In the genomic region with DNA sequence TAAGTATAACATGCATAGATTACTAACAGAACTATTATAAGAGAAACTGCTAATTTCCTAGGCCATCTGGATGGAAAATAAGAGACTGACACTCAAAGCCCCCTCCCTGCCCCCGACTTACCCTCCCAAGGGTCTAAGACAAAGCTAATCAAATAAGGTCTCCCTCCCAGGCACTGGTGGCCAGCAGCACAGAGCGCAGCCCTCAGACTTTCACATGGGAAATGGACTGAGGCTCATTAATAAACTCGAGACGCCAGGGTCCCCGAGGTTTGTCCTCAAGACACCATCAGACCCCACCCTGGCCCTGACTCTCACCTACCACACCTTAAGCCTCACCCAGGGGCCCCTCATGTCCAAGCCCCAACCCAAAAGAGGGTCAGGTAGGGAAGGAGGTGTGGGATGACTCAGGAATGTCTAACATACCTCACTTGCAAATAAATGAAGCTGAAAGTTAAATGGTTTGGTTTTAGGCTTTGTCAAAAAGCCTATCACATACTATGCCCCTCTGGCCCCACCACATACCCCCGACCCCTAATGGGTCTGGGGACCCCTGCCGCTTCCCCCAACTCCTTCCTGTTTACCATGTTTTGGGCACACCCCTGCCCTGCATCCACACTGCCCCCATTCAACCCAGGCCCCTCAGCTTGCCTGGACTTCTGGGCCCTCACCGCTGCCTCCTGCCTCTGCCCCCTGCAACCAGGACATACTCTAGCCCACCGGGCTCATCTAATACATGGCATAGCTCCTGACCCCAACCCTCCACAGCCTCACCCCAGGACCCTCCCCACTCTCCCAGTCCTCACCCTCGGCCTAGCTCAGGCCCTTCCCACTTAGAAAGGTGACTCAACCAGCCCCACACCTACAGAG, we compare ENCODE assay signal across 11 cellular contexts. TPM values are rescaled to one million over a fixed set of nuclear protein-coding genes. Genes with fewer than 3 reads are reported as not detected.
DNase-seq lines count a peak whose midpoint lies in the region; ATAC-seq and TF ChIP-seq lines count a peak whose summit lies in the region.
"Had no signal": no experiment of that assay in that cellular context is flagged by ENCODE, and none has a peak within 500 bp of the region (broad histone marks: within the 10 kb centered on the region; RNA-seq: fewer than 3 reads in every experiment).

No MANE protein-coding gene starts in this region.

- no peak overlapping the region for H2BK15ac ChIP-seq in IMR-90 (ENCODE audit: low read depth, low read length)

- intact Hi-C loops in CD4-positive, alpha-beta memory T cell (cut with micrococcal nuclease): no loop called here
- intact Hi-C loops in IMR-90 (cut with micrococcal nuclease): no loop called here
- intact Hi-C loops in gastrocnemius medialis (cut with DNase I; ENCODE audit: low total_unique reads): no loop called here

- no peak overlapping the region for H2BK20ac ChIP-seq in IMR-90 (ENCODE audit: low read depth, low read length)

- 64% methylated on average over 5 of the region's 10 CpGs; no CpG with 5 or more reads in 1 of the 2 experiments for WGBS in IMR-90 (ENCODE audit: extremely low coverage in 2 of 2, insufficient read length in 1 of 2), 2 experiments

- no peak overlapping the region for H4K8ac ChIP-seq in IMR-90 (ENCODE audit: low read depth in 2 of 2, low read length in 2 of 2)

- no peaks in the 10 kb centered on the region for H3K9me3 Mint-ChIP-seq in CD4-positive, alpha-beta memory T cell
- no peaks in the 10 kb centered on the region for H3K9me3 Mint-ChIP-seq in central memory CD8-positive, alpha-beta T cell
- no peaks in the 10 kb centered on the region for H3K9me3 Mint-ChIP-seq in nephron progenitor cell

- ATAC-seq in IMR-90 (ENCODE audit: low read depth) (no peak), gastrocnemius medialis (no peak), HG02981 (IDR thresholded peaks at IDR 0.05; ENCODE audit: unreplicated experiment) (no peak), GM21447 (IDR thresholded peaks at IDR 0.05; ENCODE audit: unreplicated experiment) (no peak)
- no peak for ATAC-seq in central memory CD8-positive, alpha-beta T cell (replicated peaks; ENCODE audit: extremely low read depth, poor library complexity, severe bottlenecking)

- no peak for DNase-seq in CD4-positive, alpha-beta memory T cell
- DNase-seq in IMR-90 (no peak), nephron progenitor cell (no peak), gastrocnemius medialis (no peak), glomerular visceral epithelial cell (ENCODE audit: extremely low spot score) (no peak)
- no peak for DNase-seq in central memory CD8-positive, alpha-beta T cell (ENCODE audit: low spot score in 2 of 2)
- DNase-seq: HCEC 1CT; NCI-H187 treated with DMSO at 0.1 percent for 48 hours; stimulated activated CD4-positive, alpha-beta T cell treated with anti-CD3 and anti-CD28 coated beads, Interleukin-4, amount 100 ng/mL, for 1 hour had no signal

- no peak overlapping the region for H3K4me2 ChIP-seq in IMR-90 (ENCODE audit: low read depth, low read length)

- TF ChIP-seq POLR2A in IMR-90 (IDR thresholded peaks at IDR 0.05; ENCODE audit: low read depth, low read length) (no peak), gastrocnemius medialis (IDR thresholded peaks at IDR 0.05) (no peak)

- dilution Hi-C loops in IMR-90 (cut with HindIII; ENCODE audit: low sequenced_read_pairs, unreplicated experiment): no loop called here

- H4K20me1 ChIP-seq in IMR-90 (ENCODE audit: insufficient read depth, low read length): peaks cover 22% of the 10 kb centered on the region

- H3K56ac ChIP-seq in IMR-90 (ENCODE audit: extremely low read depth, insufficient read depth, low read length): no peak overlapping the region

- POLR2A ChIA-PET in CD4-positive, alpha-beta memory T cell (lab: Charles Lee; ENCODE audit: partially characterized antibody): interaction anchor here (0.7 to 1.4 kb wide), 4 partner anchors 8 to 53 kb away, joined by 3 to 5 read pairs (median 3); a partner anchor contains a TSS
- POLR2A ChIA-PET in IMR-90 (lab: Charles Lee; ENCODE audit: unreplicated experiment): no interaction called here

- no peak overlapping the region for H3K9ac ChIP-seq in IMR-90 (ENCODE audit: low read depth, low read length)

- H3K4ac ChIP-seq in IMR-90 (ENCODE audit: low read depth, low read length): no peak overlapping the region; the same call in 1 of the 2 replicates

- H3K27me3 Mint-ChIP-seq in CD4-positive, alpha-beta memory T cell: no peaks in the 10 kb centered on the region
- H3K27me3 Mint-ChIP-seq in central memory CD8-positive, alpha-beta T cell: no peaks in the 10 kb centered on the region
- H3K27me3 Mint-ChIP-seq in nephron progenitor cell (ENCODE audit: low read depth, poor library complexity): no peaks in the 10 kb centered on the region

- peaks cover 46% of the 10 kb centered on the region for H3K9me1 ChIP-seq in IMR-90 (ENCODE audit: insufficient read depth, low read length)

- no peaks in the 10 kb centered on the region for H3K36me3 ChIP-seq in CD4-positive, alpha-beta memory T cell (ENCODE audit: insufficient read depth, low read length)
- H3K36me3 ChIP-seq in IMR-90 (ENCODE audit: control insufficient read depth, insufficient read depth, low read length) (no peaks in the 10 kb centered on the region), gastrocnemius medialis (no peaks in the 10 kb centered on the region)

- no peak overlapping the region for H2AK9ac ChIP-seq in IMR-90 (replicated peaks; ENCODE audit: low read depth, low read length, poor library complexity)

- H3K18ac ChIP-seq in IMR-90 (ENCODE audit: low read depth, low read length): no peak overlapping the region

- H3K27ac Mint-ChIP-seq in CD4-positive, alpha-beta memory T cell: peak overlapping the region; percentile 80 to 99 (median 89)
- H3K27ac Mint-ChIP-seq in central memory CD8-positive, alpha-beta T cell (ENCODE audit: low read depth): peak overlapping the region; percentile 98
- peak overlapping the region; percentile 98 for H3K27ac Mint-ChIP-seq in nephron progenitor cell

- peak overlapping the region; percentile 10; the same call in 1 of the 2 replicates for H2AK5ac ChIP-seq in IMR-90 (ENCODE audit: low read depth, low read length)

- H3K27me3 ChIP-seq in CD4-positive, alpha-beta memory T cell (ENCODE audit: insufficient read depth, low read length): no peaks in the 10 kb centered on the region
- H3K27me3 ChIP-seq in IMR-90 (ENCODE audit: control insufficient read depth, insufficient read depth, low read length): no peaks in the 10 kb centered on the region
- no peaks in the 10 kb centered on the region for H3K27me3 ChIP-seq in gastrocnemius medialis

- TF ChIP-seq CTCF in IMR-90 (conservative IDR thresholded peaks at IDR 0.05; ENCODE audit: low read depth, low read length): no peak
- TF ChIP-seq CTCF in nephron progenitor cell (IDR thresholded peaks at IDR 0.05): no peak
- no peak for TF ChIP-seq CTCF in gastrocnemius medialis (IDR thresholded peaks at IDR 0.05 in 4 of 5, conservative IDR thresholded peaks at IDR 0.05 in 1 of 5)

- H2BK5ac ChIP-seq in IMR-90 (ENCODE audit: low read depth, low read length, poor library complexity, severe bottlenecking): no peak overlapping the region

- no peak for TF ChIP-seq RAD21 in IMR-90 (IDR thresholded peaks at IDR 0.05; ENCODE audit: low read length)

- H3K4me1 Mint-ChIP-seq in CD4-positive, alpha-beta memory T cell: peaks cover 57 to 89% (median 76%) of the 10 kb centered on the region in 4 donors
- H3K4me1 Mint-ChIP-seq in central memory CD8-positive, alpha-beta T cell: peaks cover 85% of the 10 kb centered on the region
- H3K4me1 Mint-ChIP-seq in nephron progenitor cell: peaks cover 68% of the 10 kb centered on the region

- BruUV-seq in IMR-90 (replicated peaks; lab: Mats Ljungman, UMichigan): no TSS peak

- 0 out of 2 replicates have a peak overlapping the region, but pooled peaks have one; percentile 39 for H3K14ac ChIP-seq in IMR-90 (replicated peaks; ENCODE audit: low read depth, low read length)

- no peak overlapping the region for H4K5ac ChIP-seq in IMR-90 (ENCODE audit: low read depth, low read length)

- H2BK120ac ChIP-seq in IMR-90 (ENCODE audit: low read depth, low read length): no peak overlapping the region; the same call in 1 of the 2 replicates

- no peak overlapping the region for H4K91ac ChIP-seq in IMR-90 (ENCODE audit: insufficient read depth, low read depth, low read length)

- H2AFZ ChIP-seq in IMR-90 (replicated peaks; ENCODE audit: low read length, poor library complexity): peak overlapping the region; percentile 37

- H3K27ac ChIP-seq in CD4-positive, alpha-beta memory T cell (ENCODE audit: low read depth, low read length): peak overlapping the region; percentile 10
- H3K27ac ChIP-seq in IMR-90 (ENCODE audit: insufficient read depth, low read length) (no peak overlapping the region), gastrocnemius medialis (peak overlapping the region in 2 of 4 donors; percentile 31 to 47)

- no peak overlapping the region for H3K4me3 ChIP-seq in CD4-positive, alpha-beta memory T cell (ENCODE audit: low read length in 2 of 2)
- H3K4me3 ChIP-seq in IMR-90 (ENCODE audit: insufficient read depth, low read depth, low read length) (no peak overlapping the region), gastrocnemius medialis (no peak overlapping the region)

- peak overlapping the region in 6 of 8 donors; percentile 6 to 80 (median 49) for H3K4me3 Mint-ChIP-seq in CD4-positive, alpha-beta memory T cell
- peak overlapping the region; percentile 33 for H3K4me3 Mint-ChIP-seq in central memory CD8-positive, alpha-beta T cell
- peak overlapping the region; percentile 76 for H3K4me3 Mint-ChIP-seq in nephron progenitor cell

- no peaks in the 10 kb centered on the region for H3K36me3 Mint-ChIP-seq in CD4-positive, alpha-beta memory T cell
- H3K36me3 Mint-ChIP-seq in central memory CD8-positive, alpha-beta T cell (ENCODE audit: insufficient read depth): peaks cover 11% of the 10 kb centered on the region
- no peaks in the 10 kb centered on the region for H3K36me3 Mint-ChIP-seq in nephron progenitor cell (ENCODE audit: low read depth)

- CTCF ChIA-PET in CD4-positive, alpha-beta memory T cell (lab: Charles Lee; ENCODE audit: partially characterized antibody): interaction anchor here (0.6 to 2.4 kb wide), 4 partner anchors 13 to 402 kb away, joined by 3 to 13 read pairs (median 4); no protein-coding TSS in a partner anchor
- CTCF ChIA-PET in IMR-90 (lab: Yijun Ruan, JAX): no interaction called here

- in situ Hi-C loops in IMR-90 (cut with MboI; ENCODE audit: low sequenced_read_pairs): no loop called here
- in situ Hi-C loops in gastrocnemius medialis (cut with MboI; ENCODE audit: low sequenced_read_pairs in 4 of 4): no loop called here

- H3K23ac ChIP-seq in IMR-90 (ENCODE audit: low read depth, low read length): no peak overlapping the region

- peaks cover 39 to 88% of the 10 kb centered on the region in 2 experiments for H3K79me1 ChIP-seq in IMR-90 (ENCODE audit: low read depth in 1 of 2, low read length in 2 of 2)

- H3K4me1 ChIP-seq in CD4-positive, alpha-beta memory T cell (ENCODE audit: insufficient read depth, low read length): peaks cover 82% of the 10 kb centered on the region
- H3K4me1 ChIP-seq in IMR-90 (ENCODE audit: control insufficient read depth, insufficient read depth, low read length) (peaks cover 32% of the 10 kb centered on the region), gastrocnemius medialis (peaks cover 0 to 7% of the 10 kb centered on the region in 2 donors)

- no peaks in the 10 kb centered on the region for H3K9me3 ChIP-seq in CD4-positive, alpha-beta memory T cell (ENCODE audit: control insufficient read depth in 1 of 2, low read length in 2 of 2)
- H3K9me3 ChIP-seq in IMR-90 (ENCODE audit: control insufficient read depth, insufficient read depth, low read length) (no peaks in the 10 kb centered on the region), gastrocnemius medialis (no peaks in the 10 kb centered on the region)

RNA-seq across cellular contexts. Expression of a gene that starts 11.4 kb away (rescaled TPM):
- total RNA-seq in CD4-positive, alpha-beta memory T cell: 100 to 1,000 TPM; 144 to 157 TPM
- 10 to 100 TPM in 1 of 2 donors, 1 to 10 TPM in 1; 9.5 to 36.8 TPM for polyA plus RNA-seq in CD4-positive, alpha-beta memory T cell
- total RNA-seq in IMR-90 (2012; rRNA removed) (37.6 and 38.0 TPM in 2 replicates), gastrocnemius medialis (10 to 100 TPM; 18.3 to 52.0 (median 26.0) TPM)
- polyA plus RNA-seq in IMR-90 (2012; rRNA removed): 59.4 and 63.1 TPM in 2 replicates
- polyA plus RNA-seq in IMR-90 (2012; cell fraction: cytosol; rRNA removed): 42.2 and 63.5 TPM in 2 replicates
- polyA plus RNA-seq in IMR-90 (2012; cell fraction: nucleus; rRNA removed; ENCODE audit: low replicate concordance): 119 and 357 TPM in 2 replicates

RNA-seq across cellular contexts. Expression of a gene that starts 53.1 kb away (rescaled TPM):
- total RNA-seq in CD4-positive, alpha-beta memory T cell: 10 to 100 TPM; 23.0 to 23.5 TPM
- polyA plus RNA-seq in CD4-positive, alpha-beta memory T cell: 10 to 100 TPM; 24.9 to 27.0 TPM
- total RNA-seq in IMR-90 (2012; rRNA removed): 22.2 and 23.8 TPM in 2 replicates
- 32.9 and 37.4 TPM in 2 replicates for polyA plus RNA-seq in IMR-90 (2012; rRNA removed)
- polyA plus RNA-seq in IMR-90 (2012; cell fraction: cytosol; rRNA removed): 51.8 and 54.8 TPM in 2 replicates
- 18.7 and 29.9 TPM in 2 replicates for polyA plus RNA-seq in IMR-90 (2012; cell fraction: nucleus; rRNA removed; ENCODE audit: low replicate concordance)
- total RNA-seq in gastrocnemius medialis: 100 to 1,000 TPM in 1 of 4 donors, 10 to 100 TPM in 3; 39.1 to 103 (median 71.1) TPM
